In the genomic region with DNA sequence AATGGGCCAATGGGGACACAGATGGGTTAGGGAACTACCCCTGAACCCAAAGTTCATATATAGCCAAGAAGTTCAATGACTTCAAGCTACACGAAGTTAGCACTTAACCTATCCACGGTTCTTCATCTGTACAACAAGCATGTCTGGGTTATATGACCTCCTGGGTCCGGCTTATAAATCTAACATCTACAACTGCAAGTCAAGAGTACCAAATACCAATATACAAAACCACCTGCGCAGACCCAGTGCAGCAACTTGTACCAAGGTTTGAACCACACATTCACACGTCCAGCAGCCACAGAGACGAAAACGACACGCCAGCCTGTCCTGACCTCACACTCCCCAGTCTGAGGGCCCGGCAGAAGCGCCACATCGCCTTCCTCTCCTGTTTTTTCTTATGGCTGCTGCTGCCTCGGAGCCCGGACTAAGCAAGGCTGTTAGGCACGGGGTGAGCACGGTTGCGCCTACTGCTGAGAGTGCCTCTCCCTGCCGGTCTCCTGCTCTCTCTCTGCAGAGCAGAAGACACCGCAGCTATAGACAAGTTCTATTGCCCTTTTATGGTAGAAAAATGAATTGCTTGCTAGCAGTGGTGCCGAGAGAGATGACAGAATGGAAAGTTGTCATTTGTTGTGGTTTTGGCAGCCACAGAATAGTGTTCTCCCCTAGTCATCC, we compare ENCODE assay signal across 8 cellular contexts.
DNase-seq lines count a peak whose midpoint lies in the region; ATAC-seq, FAIRE-seq and TF ChIP-seq lines count a peak whose summit lies in the region.

No MANE protein-coding gene starts in this region.

- H4K20me1 ChIP-seq in HepG2 (ENCODE audit: insufficient read depth, low read length), result no peaks in the 10 kb centered on the region

- intact Hi-C loops in HepG2 (cut with micrococcal nuclease; ENCODE audit: unreplicated experiment) (no loop called here), sciatic nerve (cut with DNase I) (no loop called here), uterus (cut with DNase I; ENCODE audit: low total_unique reads) (no loop called here)

- 74% methylated on average over 19 of the region's 19 CpGs for WGBS in liver
- over 99% methylated on average over 18 of the region's 19 CpGs for WGBS in HepG2 (ENCODE audit: low lambda C conversion rate)

- H3K9ac ChIP-seq in liver (ENCODE audit: low read depth in 1 of 2, low read length in 2 of 2) (no peak overlapping the region), HepG2 (ENCODE audit: insufficient read depth, low read depth, low read length) (no peak overlapping the region)

- no peak for TF ChIP-seq EP300 in HepG2 (IDR thresholded peaks at IDR 0.05; ENCODE audit: low read depth in 2 of 2, low read length in 2 of 2)
- TF ChIP-seq EP300 in HepG2 (CRISPR knock-in tag; IDR thresholded peaks at IDR 0.05; ENCODE audit: borderline replicate concordance), result no peak

- H2AFZ ChIP-seq in HepG2 (ENCODE audit: low read length), result no peak overlapping the region

- no peak for FAIRE-seq in HepG2 (lab: Jason Lieb, UNC)

- POLR2A ChIA-PET in HepG2 (lab: Yijun Ruan, JAX), result no interaction called here

- H3K27me3 ChIP-seq in liver (ENCODE audit: control insufficient read depth in 4 of 4, insufficient read depth in 4 of 4, low read length in 3 of 4) (no peaks in the 10 kb centered on the region), HepG2 (ENCODE audit: control insufficient read depth in 1 of 2, insufficient read depth in 2 of 2, low read length in 2 of 2) (no peaks in the 10 kb centered on the region), uterus (no peaks in the 10 kb centered on the region)

- TF ChIP-seq RAD21 in liver (IDR thresholded peaks at IDR 0.05) (no peak), HepG2 (CRISPR knock-in tag; IDR thresholded peaks at IDR 0.05) (no peak)

- CTCF ChIA-PET in HepG2 (lab: Yijun Ruan, JAX; ENCODE audit: low intra/inter-chr PET ratio, low total read pairs), result no interaction called here

- no TSS peak for BruUV-seq in HepG2 (replicated peaks; lab: Mats Ljungman, UMichigan)

- H3K4me1 ChIP-seq in liver (ENCODE audit: control insufficient read depth in 4 of 4, insufficient read depth in 4 of 4, low read length in 3 of 4) (peaks cover 0 to 33% (median 21%) of the 10 kb centered on the region in 4 donors), HepG2 (ENCODE audit: insufficient read depth, low read length) (peaks cover 34% of the 10 kb centered on the region), uterus (peaks cover 40% of the 10 kb centered on the region in 2 donors)

- ATAC-seq in HepG2, result no peak
- ATAC-seq in sciatic nerve, result peak; percentile 44

- DNase-seq in HepG2 (ENCODE audit: low spot score), result no peak
- peak; percentile 51 for DNase-seq in HT1080 (ENCODE audit: low read depth)
- peak; percentile 42 for DNase-seq in activated CD8-positive, alpha-beta memory T cell treated with anti-CD3 and anti-CD28 coated beads, Interleukin-2, amount 50 U/mL, for 24 hours (ENCODE audit: extremely low read depth)
- DNase-seq in fibroblast of mammary gland (ENCODE audit: low read depth), result peak; percentile 85
- DNase-seq in sciatic nerve (ENCODE audit: low spot score), result no peak
- DNase-seq in uterus, result peak; percentile 60 to 71
- DNase-seq in NCI-H510A (lab: John Stamatoyannopoulos, UW), result no peak

- no peak overlapping the region for H3K4me2 ChIP-seq in HepG2 (ENCODE audit: low read depth, low read length)

- TF ChIP-seq POLR2A in HepG2 (IDR thresholded peaks at IDR 0.05; ENCODE audit: insufficient read depth in 1 of 2, low read depth in 2 of 2, low read length in 2 of 2) (no peak), uterus (IDR thresholded peaks at IDR 0.05) (peak; percentile 30 to 58)

- TF ChIP-seq CTCF in liver (IDR thresholded peaks at IDR 0.05; ENCODE audit: low read depth, low read length, missing input control), result no peak
- TF ChIP-seq CTCF in HepG2 (CRISPR knock-in tag; IDR thresholded peaks at IDR 0.05), result no peak
- TF ChIP-seq CTCF in fibroblast of mammary gland (conservative IDR thresholded peaks at IDR 0.05; ENCODE audit: control insufficient read depth, insufficient read depth, low read depth, low read length), result no peak
- peak in 1 of 4 experiments; percentile 1 for TF ChIP-seq CTCF in uterus (IDR thresholded peaks at IDR 0.05)

- in situ Hi-C loops in HepG2 (cut with HindIII; ENCODE audit: extremely low pct_ligation_motif_present, low pct_unique_long_range_greater_than_20kb), result no loop called here

- H3K27ac ChIP-seq in liver (ENCODE audit: low read depth in 1 of 2, low read length in 2 of 2) (peak overlapping the region; percentile 65 to 66), HepG2 (ENCODE audit: extremely low read length, insufficient read depth, low read length) (no peak overlapping the region), uterus (peak overlapping the region; percentile 95 to 96)

- peaks cover 3% of the 10 kb centered on the region for H3K79me2 ChIP-seq in HepG2 (ENCODE audit: insufficient read depth, low read length)

- H3K36me3 ChIP-seq in liver (ENCODE audit: control insufficient read depth in 4 of 4, insufficient read depth in 3 of 4, low read depth in 1 of 4, low read length in 3 of 4) (no peaks in the 10 kb centered on the region), HepG2 (replicated peaks in 1 of 2; ENCODE audit: control insufficient read depth in 1 of 2, insufficient read depth in 2 of 2, low read length in 2 of 2) (peaks cover 6 to 25% of the 10 kb centered on the region in 2 experiments; a peak in 3 of 5 replicates), uterus (no peaks in the 10 kb centered on the region)

- H3K9me3 ChIP-seq in liver (ENCODE audit: control insufficient read depth in 4 of 4, low read length in 3 of 4) (no peaks in the 10 kb centered on the region), HepG2 (ENCODE audit: low read length) (no peaks in the 10 kb centered on the region), uterus (no peaks in the 10 kb centered on the region)

- H3K4me3 ChIP-seq in liver (ENCODE audit: low read depth in 1 of 3, low read length in 3 of 3), result no peak overlapping the region
- H3K4me3 ChIP-seq in HepG2 (replicated peaks in 1 of 3; ENCODE audit: insufficient read depth in 1 of 3, low read depth in 2 of 3, low read length in 3 of 3), result no peak overlapping the region
- no peak overlapping the region for H3K4me3 ChIP-seq in fibroblast of mammary gland (ENCODE audit: control insufficient read depth, low read depth, low read length)
- H3K4me3 ChIP-seq in uterus, result peak overlapping the region; percentile 16 to 27

TF ChIP-seq in liver, 16 proteins besides CTCF, POLR2A, EP300 and RAD21 (continues in another document):
- TF ChIP-seq, protein P1, sequence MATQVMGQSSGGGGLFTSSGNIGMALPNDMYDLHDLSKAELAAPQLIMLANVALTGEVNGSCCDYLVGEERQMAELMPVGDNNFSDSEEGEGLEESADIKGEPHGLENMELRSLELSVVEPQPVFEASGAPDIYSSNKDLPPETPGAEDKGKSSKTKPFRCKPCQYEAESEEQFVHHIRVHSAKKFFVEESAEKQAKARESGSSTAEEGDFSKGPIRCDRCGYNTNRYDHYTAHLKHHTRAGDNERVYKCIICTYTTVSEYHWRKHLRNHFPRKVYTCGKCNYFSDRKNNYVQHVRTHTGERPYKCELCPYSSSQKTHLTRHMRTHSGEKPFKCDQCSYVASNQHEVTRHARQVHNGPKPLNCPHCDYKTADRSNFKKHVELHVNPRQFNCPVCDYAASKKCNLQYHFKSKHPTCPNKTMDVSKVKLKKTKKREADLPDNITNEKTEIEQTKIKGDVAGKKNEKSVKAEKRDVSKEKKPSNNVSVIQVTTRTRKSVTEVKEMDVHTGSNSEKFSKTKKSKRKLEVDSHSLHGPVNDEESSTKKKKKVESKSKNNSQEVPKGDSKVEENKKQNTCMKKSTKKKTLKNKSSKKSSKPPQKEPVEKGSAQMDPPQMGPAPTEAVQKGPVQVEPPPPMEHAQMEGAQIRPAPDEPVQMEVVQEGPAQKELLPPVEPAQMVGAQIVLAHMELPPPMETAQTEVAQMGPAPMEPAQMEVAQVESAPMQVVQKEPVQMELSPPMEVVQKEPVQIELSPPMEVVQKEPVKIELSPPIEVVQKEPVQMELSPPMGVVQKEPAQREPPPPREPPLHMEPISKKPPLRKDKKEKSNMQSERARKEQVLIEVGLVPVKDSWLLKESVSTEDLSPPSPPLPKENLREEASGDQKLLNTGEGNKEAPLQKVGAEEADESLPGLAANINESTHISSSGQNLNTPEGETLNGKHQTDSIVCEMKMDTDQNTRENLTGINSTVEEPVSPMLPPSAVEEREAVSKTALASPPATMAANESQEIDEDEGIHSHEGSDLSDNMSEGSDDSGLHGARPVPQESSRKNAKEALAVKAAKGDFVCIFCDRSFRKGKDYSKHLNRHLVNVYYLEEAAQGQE (IDR thresholded peaks at IDR 0.05), result no peak
- TF ChIP-seq HNF4A (conservative IDR thresholded peaks at IDR 0.05) (no peak), NR2F2 (IDR thresholded peaks at IDR 0.05) (no peak), EGR1 (IDR thresholded peaks at IDR 0.05; ENCODE audit: low read depth in 2 of 2) (no peak), FOXA1 (IDR thresholded peaks at IDR 0.05) (no peak)

TF ChIP-seq in HepG2, 621 proteins besides CTCF, POLR2A, EP300 and RAD21 (continues in another document):
- TF ChIP-seq REXO4 (CRISPR knock-in tag; IDR thresholded peaks at IDR 0.05; ENCODE audit: borderline replicate concordance), result no peak
- TF ChIP-seq, protein P2, sequence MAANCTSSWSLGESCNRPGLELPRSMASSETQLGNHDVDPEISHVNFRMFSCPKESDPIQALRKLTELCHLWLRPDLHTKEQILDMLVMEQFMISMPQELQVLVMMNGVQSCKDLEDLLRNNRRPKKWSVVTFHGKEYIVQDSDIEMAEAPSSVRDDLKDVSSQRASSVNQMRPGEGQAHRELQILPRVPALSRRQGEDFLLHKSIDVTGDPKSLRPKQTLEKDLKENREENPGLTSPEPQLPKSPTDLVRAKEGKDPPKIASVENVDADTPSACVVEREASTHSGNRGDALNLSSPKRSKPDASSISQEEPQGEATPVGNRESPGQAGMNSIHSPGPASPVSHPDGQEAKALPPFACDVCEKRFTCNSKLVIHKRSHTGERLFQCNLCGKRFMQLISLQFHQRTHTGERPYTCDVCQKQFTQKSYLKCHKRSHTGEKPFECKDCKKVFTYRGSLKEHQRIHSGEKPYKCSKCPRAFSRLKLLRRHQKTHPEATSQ (CRISPR knock-in tag; IDR thresholded peaks at IDR 0.05; ENCODE audit: borderline replicate concordance), result no peak
- no peak for TF ChIP-seq ZNF530 (CRISPR knock-in tag; IDR thresholded peaks at IDR 0.05; ENCODE audit: low read depth)

Comparison
In these comparisons a context has a peak if more than half of its experiments do, and no peak if none do; other contexts are left out.
1. H3K4me3 ChIP-seq: peak in uterus (2 of 2); none in liver (0 of 3), HepG2 (0 of 3) and fibroblast of mammary gland (single experiment).
2. DNase-seq: peak in HT1080 (single experiment), activated CD8-positive, alpha-beta memory T cell treated with anti-CD3 and anti-CD28 coated beads, Interleukin-2, amount 50 U/mL, for 24 hours (single experiment), fibroblast of mammary gland (single experiment) and uterus (2 of 2); none in HepG2 (single experiment), sciatic nerve (single experiment) and NCI-H510A (single experiment).
3. POLR2A ChIP-seq: peak in uterus (2 of 2); none in HepG2 (0 of 2).